13 cellular contexts compared by ENCODE assay signal in the genomic region with DNA sequence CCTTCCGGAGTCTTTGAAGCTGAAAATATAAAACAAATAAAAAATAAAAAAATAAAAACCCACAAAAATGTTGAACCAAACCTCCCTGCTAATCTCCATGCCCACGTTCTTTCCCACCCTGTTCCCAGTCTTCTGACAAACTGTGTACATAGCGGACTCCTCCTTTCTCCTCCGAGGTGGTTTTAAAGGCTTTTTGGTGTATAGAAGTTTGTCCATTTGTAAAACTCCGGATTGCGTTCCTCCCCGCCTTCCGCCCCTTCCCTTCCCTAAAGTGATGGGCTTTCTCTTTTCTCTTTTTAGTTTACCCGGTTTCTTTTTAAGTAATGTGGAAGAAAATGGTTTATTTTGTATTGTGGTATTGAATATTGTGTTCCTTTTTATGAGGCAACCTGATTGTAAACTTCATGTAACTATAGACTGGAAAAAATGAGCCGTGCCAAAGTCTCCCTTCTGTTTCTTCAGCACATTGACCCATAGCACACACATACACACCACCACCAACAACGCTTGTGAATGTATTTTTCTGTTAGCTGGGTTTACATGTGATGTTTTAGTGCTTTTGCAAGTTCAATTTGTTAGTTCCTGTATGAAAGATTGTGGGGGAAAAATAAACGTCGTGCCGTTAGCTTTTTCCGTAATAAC. TPM values are rescaled to one million over a fixed set of nuclear protein-coding genes. Genes with fewer than 3 reads are reported as not detected.
DNase-seq lines count a peak whose midpoint lies in the region; ATAC-seq, FAIRE-seq and TF ChIP-seq lines count a peak whose summit lies in the region.
"Had no signal": no experiment of that assay in that cellular context is flagged by ENCODE, and none has a peak within 500 bp of the region (broad histone marks: within the 10 kb centered on the region; RNA-seq: fewer than 3 reads in every experiment).

No MANE protein-coding gene starts in this region.

- H3K27ac ChIP-seq in neural cell (ENCODE audit: low read length), result peak overlapping the region; percentile 59
- H3K27ac ChIP-seq in pancreas, result no peak overlapping the region
- H3K27ac ChIP-seq: thoracic aorta had no signal

- no peak for TF ChIP-seq RAD21 in neural cell (conservative IDR thresholded peaks at IDR 0.05)

- peak overlapping the region in 1 of 2 donors; percentile 83 for H3K4me3 Mint-ChIP-seq in CD14-positive monocyte

- DNase-seq in NCI-H748 (lab: John Stamatoyannopoulos, UW; ENCODE audit: unreplicated experiment) (peak; percentile 53), NCI-H748 treated with DMSO at 0.1 percent for 48 hours (lab: John Stamatoyannopoulos, UW) (no peak), MG63 (no peak), cerebellar cortex (ENCODE audit: low spot score) (peak; percentile 52), pancreas (no peak), CD14-positive monocyte (ENCODE audit: low spot score) (no peak), cerebellum (ENCODE audit: low spot score) (no peak)
- DNase-seq: stimulated activated CD4-positive, alpha-beta T cell treated with anti-CD3 and anti-CD28 coated beads, Interleukin-2, amount 100 ng/mL, for 48 hours had no signal

- peak overlapping the region; percentile 76 for H3K4me2 ChIP-seq in neural cell (ENCODE audit: low read length)

- peaks cover 0 to 55% (median 32%) of the 10 kb centered on the region in 7 donors for H3K9me3 Mint-ChIP-seq in CD14-positive monocyte

- no peaks in the 10 kb centered on the region for H3K4me1 ChIP-seq in pancreas

- no peaks in the 10 kb centered on the region for H3K9me2 ChIP-seq in neural cell (ENCODE audit: insufficient read depth, low read length)

- ATAC-seq in pancreas, result no peak

- H3K27me3 Mint-ChIP-seq in CD14-positive monocyte (ENCODE audit: low read depth in 3 of 3), result peaks cover 80 to 96% (median 84%) of the 10 kb centered on the region in 3 donors

- H3K4me3 ChIP-seq in MG63, result peak overlapping the region; percentile 44
- peak overlapping the region; percentile 60 for H3K4me3 ChIP-seq in neural cell (ENCODE audit: low read length)
- no peak overlapping the region for H3K4me3 ChIP-seq in pancreas
- H3K4me3 ChIP-seq: thoracic aorta had no signal

- peaks cover 5 to 9% of the 10 kb centered on the region in 2 donors for H3K36me3 Mint-ChIP-seq in CD14-positive monocyte

- FAIRE-seq in pancreas (lab: Jason Lieb, UNC), result no peak

- no peaks in the 10 kb centered on the region for H3K9me3 ChIP-seq in MG63
- H3K9me3 ChIP-seq in neural cell (ENCODE audit: low read length), result no peaks in the 10 kb centered on the region
- no peaks in the 10 kb centered on the region for H3K9me3 ChIP-seq in pancreas
- H3K9me3 ChIP-seq: thoracic aorta had no signal

- intact Hi-C loops in pancreas (cut with DNase I), result no loop called here
- intact Hi-C loops in CD14-positive monocyte (cut with micrococcal nuclease), result no loop called here

- peaks cover 87% of the 10 kb centered on the region for H3K79me2 ChIP-seq in neural cell (replicated peaks; ENCODE audit: insufficient read depth, low read length)

- no peak overlapping the region for H2AFZ ChIP-seq in neural cell (ENCODE audit: low read depth, low read length)

- WGBS in pancreas, 2 donors, result 30 to 31% methylated on average over 15 of the region's 15 CpGs

- no peak for TF ChIP-seq EP300 in neural cell (conservative IDR thresholded peaks at IDR 0.05; ENCODE audit: poor library complexity, severe bottlenecking)

- no peak overlapping the region for H3K27ac Mint-ChIP-seq in CD14-positive monocyte

- H3K4me1 Mint-ChIP-seq in CD14-positive monocyte, result peaks cover 35% of the 10 kb centered on the region

- peaks cover 2% of the 10 kb centered on the region for H3F3A ChIP-seq in neural cell (ENCODE audit: insufficient read depth, low read length, poor library complexity, severe bottlenecking)

- peak overlapping the region; percentile 51 for H3K9ac ChIP-seq in neural cell (ENCODE audit: low read length)

- peaks cover 26% of the 10 kb centered on the region for H4K20me1 ChIP-seq in neural cell (ENCODE audit: insufficient read depth)

- H3K36me3 ChIP-seq in MG63 (peaks cover 46% of the 10 kb centered on the region), neural cell (ENCODE audit: insufficient read depth, low read length) (no peaks in the 10 kb centered on the region), pancreas (no peaks in the 10 kb centered on the region)
- H3K36me3 ChIP-seq: thoracic aorta had no signal

- no peak for TF ChIP-seq CTCF in neural cell (IDR thresholded peaks at IDR 0.05; ENCODE audit: poor library complexity, severe bottlenecking)
- no peak for TF ChIP-seq CTCF in pancreas (IDR thresholded peaks at IDR 0.05)
- TF ChIP-seq CTCF in CD14-positive monocyte (IDR thresholded peaks at IDR 0.05), result no peak

- H3K27me3 ChIP-seq in MG63 (no peaks in the 10 kb centered on the region), neural cell (ENCODE audit: insufficient read depth, low read depth, low read length) (peaks cover 43% of the 10 kb centered on the region), pancreas (peaks cover 25 to 86% (median 34%) of the 10 kb centered on the region in 4 donors)

TF ChIP-seq in neural cell, 6 proteins besides CTCF, POLR2A, EP300 and RAD21:
- TF ChIP-seq TAF1 (IDR thresholded peaks at IDR 0.05; ENCODE audit: low read depth), result no peak
- TF ChIP-seq POLR2AphosphoS5 (IDR thresholded peaks at IDR 0.05), result peak; percentile 18
TF ChIP-seq in neural cell: peak in this region for 1.

RNA-seq across cellular contexts. Expression of a gene that starts 4.4 kb away (rescaled TPM):
- 3.7 and 5.2 TPM in 2 replicates for total RNA-seq in MG63 (2014; rRNA removed; shearing (Covaris generic); ENCODE audit: low replicate concordance)
- polyA plus RNA-seq in neural cell (10.6 and 13.8 TPM in 2 replicates), pancreas (not detected), CD14-positive monocyte (not detected)
- 16.1 and 17.2 TPM in 2 replicates for polyA minus RNA-seq in neural cell
- total RNA-seq in pancreas (under 1 TPM in 1 of 6 donors, not detected in 5; 0.47 TPM), cerebellum (79.8 TPM)
- total RNA-seq: omental fat pad, thoracic aorta had no signal
- polyA plus RNA-seq: AG04450 had no signal

RNA-seq across cellular contexts. Expression of a gene that starts 14.4 kb away (rescaled TPM):
- total RNA-seq in MG63 (2014; rRNA removed; shearing (Covaris generic); ENCODE audit: low replicate concordance), result 1.8 and 2.9 TPM in 2 replicates
- polyA plus RNA-seq in neural cell, result 0.94 and 0.98 TPM in 2 replicates
- polyA minus RNA-seq in neural cell, result 1.9 and 2.7 TPM in 2 replicates
- under 1 TPM in 1 of 6 donors, not detected in 5; 0.06 TPM for total RNA-seq in pancreas
- not detected for polyA plus RNA-seq in pancreas
- not detected for polyA plus RNA-seq in CD14-positive monocyte
- 33.5 TPM for total RNA-seq in cerebellum
- total RNA-seq: omental fat pad, thoracic aorta had no signal
- polyA plus RNA-seq: AG04450, esophagus had no signal

Comparison
In these comparisons a context has a peak if more than half of its experiments do, and no peak if none do; other contexts are left out.
1. DNase-seq: peak in NCI-H748 (single experiment) and cerebellar cortex (single experiment); none in NCI-H748 treated with DMSO at 0.1 percent for 48 hours (single experiment), MG63 (single experiment), pancreas (0 of 6), CD14-positive monocyte (single experiment) and cerebellum (single experiment).
2. H3K4me3 ChIP-seq: peak in MG63 (single experiment) and neural cell (single experiment); none in pancreas (0 of 4).
3. RNA of a gene that starts 4.4 kb away (total RNA-seq): 79.8 TPM in cerebellum (single experiment); 3.7 to 5.2 TPM in MG63 and 0.47 TPM in pancreas; every median in the first group is over 10 times any median in the second.